Comparison of ENCODE assay signal across 25 cellular contexts in the genomic region with DNA sequence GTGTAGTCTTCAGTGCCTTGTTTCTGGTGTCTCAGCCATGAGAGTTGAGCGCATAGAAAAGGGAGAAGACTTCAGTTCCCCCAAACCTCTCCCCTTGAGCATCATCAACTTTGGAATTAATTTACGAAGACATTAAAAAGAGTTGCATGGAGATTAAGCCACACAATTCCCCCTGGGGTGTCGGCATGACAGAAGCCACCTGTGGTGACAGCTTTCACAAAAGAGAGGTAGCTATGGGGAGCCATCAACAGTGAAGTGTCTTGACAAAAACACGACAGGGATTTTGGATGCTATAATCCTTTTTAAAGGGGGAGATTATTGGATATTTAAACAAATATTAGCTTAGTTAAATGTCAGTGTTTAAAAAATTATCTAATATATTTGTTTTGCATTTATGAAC.
"Had no signal": no experiment of that assay in that cellular context is flagged by ENCODE, and none has a peak within 500 bp of the region (broad histone marks: within the 10 kb centered on the region; RNA-seq: fewer than 3 reads in every experiment).

No MANE protein-coding gene starts in this region.

- H3K4me1 Mint-ChIP-seq: activated CD4-positive, alpha-beta memory T cell treated with anti-CD3 and anti-CD28 coated beads, Interleukin-2, amount 10 ng/mL, durations not matched to agents 7 days and 5 days; activated naive CD4-positive, alpha-beta T cell treated with anti-CD3 and anti-CD28 coated beads, Interleukin-2, amount 50 U/mL, for 24 hours; T-cell had no signal

- H3K27me3 Mint-ChIP-seq: activated CD4-positive, alpha-beta memory T cell treated with anti-CD3 and anti-CD28 coated beads, Interleukin-2, amount 10 ng/mL, durations not matched to agents 7 days and 5 days; T-cell had no signal

- H3K4me1 ChIP-seq: ascending aorta, body of pancreas had no signal

- H3K27me3 ChIP-seq: ascending aorta, body of pancreas had no signal

- H3K27ac ChIP-seq: ascending aorta, body of pancreas, SK-N-MC, VCaP had no signal

- H3K4me3 Mint-ChIP-seq: activated CD4-positive, alpha-beta memory T cell treated with anti-CD3 and anti-CD28 coated beads, Interleukin-2, amount 10 ng/mL, durations not matched to agents 7 days and 5 days; activated naive CD4-positive, alpha-beta T cell treated with anti-CD3 and anti-CD28 coated beads, Interleukin-2, amount 50 U/mL, for 24 hours; T-cell had no signal

- H3K4me3 ChIP-seq: ascending aorta, body of pancreas, SK-N-MC had no signal

- H3K9me3 ChIP-seq: ascending aorta, body of pancreas had no signal

- DNase-seq: activated CD4-positive, alpha-beta memory T cell treated with anti-CD3 and anti-CD28 coated beads, Interleukin-2, amount 10 ng/mL, durations not matched to agents 7 days and 5 days; activated CD4-positive, alpha-beta T cell treated with anti-CD3 and anti-CD28 coated beads, Interleukin-2, amount 50 U/mL, for 1 hour; activated CD4-positive, CD25-positive, alpha-beta regulatory T cell; activated gamma-delta T cell treated with Interleukin-2 at 50 U/mL for 16 hours; activated T-cell treated with anti-CD3 and anti-CD28 coated beads for 4 hours; activated T-cell treated with anti-CD3 and anti-CD28 coated beads, Interleukin-2, amount 50 U/mL, for 48 hours; body of pancreas; KBM-7; NCI-H1048; NCI-H146; NCI-H187 treated with DMSO at 0.1 percent for 48 hours; NCI-H2081 treated with DMSO at 0.1 percent for 48 hours; NCI-H2227 treated with DMSO at 0.1 percent for 48 hours; NCI-H446 treated with DMSO at 0.1 percent for 48 hours; NCI-H524 treated with DMSO at 0.1 percent for 48 hours; NCI-H748 treated with DMSO at 0.1 percent for 48 hours; SIG-M5; T-cell; T-helper 2 cell; T1000 had no signal

- H3K36me3 ChIP-seq: ascending aorta had no signal

- ATAC-seq: body of pancreas, T-cell had no signal

- H3K36me3 Mint-ChIP-seq: activated naive CD4-positive, alpha-beta T cell treated with anti-CD3 and anti-CD28 coated beads, Interleukin-2, amount 50 U/mL, for 24 hours; T-cell had no signal

- H3K9me3 Mint-ChIP-seq: activated CD4-positive, alpha-beta memory T cell treated with anti-CD3 and anti-CD28 coated beads, Interleukin-2, amount 10 ng/mL, durations not matched to agents 7 days and 5 days; activated naive CD4-positive, alpha-beta T cell treated with anti-CD3 and anti-CD28 coated beads, Interleukin-2, amount 50 U/mL, for 24 hours; activated T-helper 2 cell treated with anti-CD3 and anti-CD28 coated beads, Interferon-gamma antibody, Interleukin-2, Interleukin-4, amounts not matched to agents 10 μg/mL and 5 μg/mL and 100 μg/mL, durations not matched to agents 14 hours and 24 hours and 36 hours; T-cell had no signal

- H3K27ac Mint-ChIP-seq: activated CD4-positive, alpha-beta memory T cell treated with anti-CD3 and anti-CD28 coated beads, Interleukin-2, amount 10 ng/mL, durations not matched to agents 7 days and 5 days; activated naive CD4-positive, alpha-beta T cell treated with anti-CD3 and anti-CD28 coated beads, Interleukin-2, amount 50 U/mL, for 24 hours; activated T-helper 2 cell treated with anti-CD3 and anti-CD28 coated beads, Interferon-gamma antibody, Interleukin-2, Interleukin-4, amounts not matched to agents 10 μg/mL and 5 μg/mL and 100 μg/mL, durations not matched to agents 14 hours and 24 hours and 36 hours; T-cell had no signal
